In genomic region chr11:10607462-10607861, GRCh38 we compare ENCODE assay signal across 17 cellular contexts. TPM values are rescaled to one million over a fixed set of nuclear protein-coding genes. Genes with fewer than 3 reads are reported as not detected.
DNase-seq lines count a peak whose midpoint lies in the region; ATAC-seq and TF ChIP-seq lines count a peak whose summit lies in the region.
"Had no signal": no experiment of that assay in that cellular context is flagged by ENCODE, and none has a peak within 500 bp of the region (broad histone marks: within the 10 kb centered on the region; RNA-seq: fewer than 3 reads in every experiment).

No MANE protein-coding gene starts in this region.

- peak overlapping the region; percentile 49 to 94 (median 82) for H3K4me3 Mint-ChIP-seq in naive B cell
- H3K4me3 Mint-ChIP-seq in activated CD8-positive, alpha-beta T cell treated with anti-CD3 and anti-CD28 coated beads, Interleukin-2, amount 10 ng/mL, durations not matched to agents 7 days and 5 days = no peak overlapping the region
- H3K4me3 Mint-ChIP-seq: activated CD4-positive, alpha-beta T cell treated with anti-CD3 and anti-CD28 coated beads, Interleukin-2, amount 10 ng/mL, durations not matched to agents 24 days and 14 days; CD4-positive, alpha-beta T cell had no signal

- H3K9me3 ChIP-seq in SK-N-MC (ENCODE audit: low read depth, low read length) (no peaks in the 10 kb centered on the region), gastroesophageal sphincter (no peaks in the 10 kb centered on the region), upper lobe of right lung (no peaks in the 10 kb centered on the region)
- H3K9me3 ChIP-seq: breast epithelium, SK-N-SH had no signal

- peaks cover 12 to 22% of the 10 kb centered on the region in 2 donors for H3K36me3 Mint-ChIP-seq in naive B cell
- H3K36me3 Mint-ChIP-seq in activated CD8-positive, alpha-beta T cell treated with anti-CD3 and anti-CD28 coated beads, Interleukin-2, amount 10 ng/mL, durations not matched to agents 7 days and 5 days (ENCODE audit: low read depth) = no peaks in the 10 kb centered on the region

- no peak overlapping the region for H3K9ac ChIP-seq in SK-N-MC (ENCODE audit: insufficient read length)
- H3K9ac ChIP-seq: SK-N-SH had no signal

- no peak for TF ChIP-seq POLR2A in gastroesophageal sphincter (IDR thresholded peaks at IDR 0.05)

- WGBS in gastroesophageal sphincter (ENCODE audit: low coverage in 1 of 2), 2 donors = 47 to 55% methylated on average over 3 to 5 of the region's 6 CpGs

- H3K4me3 ChIP-seq in SK-N-MC (no peak overlapping the region), gastroesophageal sphincter (no peak overlapping the region), upper lobe of right lung (no peak overlapping the region)
- H3K4me3 ChIP-seq: breast epithelium, PC-9 had no signal

- H3K27me3 ChIP-seq in gastroesophageal sphincter (no peaks in the 10 kb centered on the region), upper lobe of right lung (no peaks in the 10 kb centered on the region)
- H3K27me3 ChIP-seq: breast epithelium had no signal

- H3K36me3 ChIP-seq in SK-N-MC (ENCODE audit: insufficient read depth, low read length) (no peaks in the 10 kb centered on the region), gastroesophageal sphincter (peaks cover 0 to 81% of the 10 kb centered on the region in 2 donors), upper lobe of right lung (no peaks in the 10 kb centered on the region)
- H3K36me3 ChIP-seq: breast epithelium had no signal

- H3K4me1 Mint-ChIP-seq in naive B cell = peaks cover 76 to 100% (median 96%) of the 10 kb centered on the region in 3 donors
- peaks cover 15% of the 10 kb centered on the region for H3K4me1 Mint-ChIP-seq in activated CD8-positive, alpha-beta T cell treated with anti-CD3 and anti-CD28 coated beads, Interleukin-2, amount 10 ng/mL, durations not matched to agents 7 days and 5 days (ENCODE audit: low read depth)

- DNase-seq in SK-N-MC (ENCODE audit: low read depth, low spot score) (no peak), naive B cell (peak; percentile 35), upper lobe of right lung (no peak), GM10248 (ENCODE audit: extremely low spot score) (no peak)
- DNase-seq in activated CD8-positive, alpha-beta T cell treated with anti-CD3 and anti-CD28 coated beads, Interleukin-2, amount 10 ng/mL, durations not matched to agents 7 days and 5 days = no peak
- DNase-seq: activated CD4-positive, alpha-beta T cell treated with anti-CD3 and anti-CD28 coated beads, Interleukin-2, amount 10 ng/mL, durations not matched to agents 24 days and 14 days; CD4-positive, alpha-beta T cell; DND-41; effector CD8-positive, alpha-beta T cell; naive thymus-derived CD8-positive, alpha-beta T cell; NCI-H526 treated with DMSO at 0.1 percent for 48 hours; PC-9; SK-N-SH had no signal

- CTCF ChIA-PET in activated CD8-positive, alpha-beta T cell treated with anti-CD3 and anti-CD28 coated beads, Interleukin-2, amount 10 ng/mL, durations not matched to agents 7 days and 5 days (lab: Charles Lee) = no interaction called here
- CTCF ChIA-PET in GM10248 (lab: Yijun Ruan, JAX) = no interaction called here

- H3K27me3 Mint-ChIP-seq in naive B cell = no peaks in the 10 kb centered on the region
- peaks cover 30% of the 10 kb centered on the region for H3K27me3 Mint-ChIP-seq in activated CD8-positive, alpha-beta T cell treated with anti-CD3 and anti-CD28 coated beads, Interleukin-2, amount 10 ng/mL, durations not matched to agents 7 days and 5 days (ENCODE audit: low read depth)

- POLR2A ChIA-PET in activated CD8-positive, alpha-beta T cell treated with anti-CD3 and anti-CD28 coated beads, Interleukin-2, amount 10 ng/mL, durations not matched to agents 7 days and 5 days (lab: Charles Lee) = no interaction called here
- POLR2A ChIA-PET in GM10248 (lab: Yijun Ruan, JAX) = interaction anchor here (0.6 kb wide), 1 partner anchor 129 kb away, joined by 7 read pairs; no protein-coding TSS in a partner anchor

- H3K4me1 ChIP-seq in gastroesophageal sphincter (peaks cover 4 to 67% (median 6%) of the 10 kb centered on the region in 3 donors), upper lobe of right lung (peaks cover 44% of the 10 kb centered on the region)
- H3K4me1 ChIP-seq: breast epithelium had no signal

- H3K9me3 Mint-ChIP-seq in naive B cell = peaks cover 3 to 15% (median 10%) of the 10 kb centered on the region in 7 donors
- no peaks in the 10 kb centered on the region for H3K9me3 Mint-ChIP-seq in activated CD8-positive, alpha-beta T cell treated with anti-CD3 and anti-CD28 coated beads, Interleukin-2, amount 10 ng/mL, durations not matched to agents 7 days and 5 days (ENCODE audit: insufficient read depth)
- H3K9me3 Mint-ChIP-seq: activated naive CD4-positive, alpha-beta T cell treated with anti-CD3 and anti-CD28 coated beads, Interleukin-2, amount 50 U/mL, for 72 hours; CD4-positive, alpha-beta T cell had no signal

- TF ChIP-seq EP300 in gastroesophageal sphincter (IDR thresholded peaks at IDR 0.05) = no peak

- H3K27ac ChIP-seq in SK-N-MC = peak overlapping the region; percentile 100
- peak overlapping the region; percentile 4 to 86 (median 82) for H3K27ac ChIP-seq in gastroesophageal sphincter
- peak overlapping the region; percentile 49 for H3K27ac ChIP-seq in upper lobe of right lung
- H3K27ac ChIP-seq: PC-9 had no signal

- TF ChIP-seq CTCF in gastroesophageal sphincter (IDR thresholded peaks at IDR 0.05) = no peak
- no peak for TF ChIP-seq CTCF in upper lobe of right lung (IDR thresholded peaks at IDR 0.05)
- no peak for TF ChIP-seq CTCF in GM10248 (IDR thresholded peaks at IDR 0.05; ENCODE audit: control extremely low read depth, extremely low read depth, low read depth, missing control alignments)

- H3K27ac Mint-ChIP-seq in naive B cell = peak overlapping the region in 5 of 6 donors; percentile 88 to 99 (median 96)
- H3K27ac Mint-ChIP-seq in activated CD8-positive, alpha-beta T cell treated with anti-CD3 and anti-CD28 coated beads, Interleukin-2, amount 10 ng/mL, durations not matched to agents 7 days and 5 days = no peak overlapping the region
- H3K27ac Mint-ChIP-seq: activated CD4-positive, alpha-beta T cell treated with anti-CD3 and anti-CD28 coated beads, Interleukin-2, amount 10 ng/mL, durations not matched to agents 24 days and 14 days; activated naive CD4-positive, alpha-beta T cell treated with anti-CD3 and anti-CD28 coated beads, Interleukin-2, amount 50 U/mL, for 72 hours; CD4-positive, alpha-beta T cell had no signal

- ATAC-seq in gastroesophageal sphincter = peak; percentile 11
- peak in 1 of 2 donors; percentile 9 for ATAC-seq in naive B cell (ENCODE audit: low read depth in 2 of 2)
- peak; percentile 20 for ATAC-seq in upper lobe of right lung
- ATAC-seq in HG03520 (IDR thresholded peaks at IDR 0.05; ENCODE audit: unreplicated experiment) = no peak
- ATAC-seq in activated CD8-positive, alpha-beta T cell treated with anti-CD3 and anti-CD28 coated beads, Interleukin-2, amount 10 ng/mL, durations not matched to agents 7 days and 5 days = no peak

- intact Hi-C loops in upper lobe of right lung (cut with DNase I) = no loop called here

RNA-seq across cellular contexts. Expression of gene LYVE1, which starts 39.0 kb away (rescaled TPM):
- 100 to 1,000 TPM in 2 of 4 donors, 10 to 100 TPM in 2; 13.2 to 191 (median 102) TPM for total RNA-seq in gastroesophageal sphincter
- under 1 TPM in 5 of 6 donors, not detected in 1; 0.08 to 0.38 (median 0.29) TPM for polyA plus RNA-seq in naive B cell (ENCODE audit: low read depth in 6 of 6)
- 108 TPM for total RNA-seq in upper lobe of right lung
- total RNA-seq in activated CD8-positive, alpha-beta T cell treated with anti-CD3 and anti-CD28 coated beads, Interleukin-2, amount 10 ng/mL, durations not matched to agents 7 days and 5 days = not detected
- total RNA-seq: activated CD4-positive, alpha-beta T cell treated with anti-CD3 and anti-CD28 coated beads, Interleukin-2, amount 10 ng/mL, durations not matched to agents 24 days and 14 days; activated naive CD4-positive, alpha-beta T cell treated with anti-CD3 and anti-CD28 coated beads, Interleukin-2, amount 50 U/mL, for 72 hours; CD4-positive, alpha-beta T cell; naive thymus-derived CD8-positive, alpha-beta T cell; PC-9 had no signal
- polyA plus RNA-seq: naive thymus-derived CD8-positive, alpha-beta T cell; SK-N-SH had no signal

Comparison
In these comparisons a context has a peak if more than half of its experiments do, and no peak if none do; other contexts are left out.
1. H3K27ac ChIP-seq: peak in every context shown above with its lines; median percentile 100 in SK-N-MC; 82 in gastroesophageal sphincter; 49 in upper lobe of right lung.
2. ATAC-seq: peak in gastroesophageal sphincter (single experiment) and upper lobe of right lung (single experiment); none in HG03520 (single experiment) and activated CD8-positive, alpha-beta T cell treated with anti-CD3 and anti-CD28 coated beads, Interleukin-2, amount 10 ng/mL, durations not matched to agents 7 days and 5 days (single experiment).
3. RNA of gene LYVE1, which starts 39.0 kb away (total RNA-seq): 13.2 to 191 TPM in gastroesophageal sphincter and 108 TPM in upper lobe of right lung (single experiment); not detected in activated CD8-positive, alpha-beta T cell treated with anti-CD3 and anti-CD28 coated beads, Interleukin-2, amount 10 ng/mL, durations not matched to agents 7 days and 5 days; every median in the first group is over 10 times any median in the second.